8 cellular contexts compared by ENCODE assay signal in genomic region chr20:31573555-31574295, GRCh38. TPM values are rescaled to one million over a fixed set of nuclear protein-coding genes. Genes with fewer than 3 reads are reported as not detected.
DNase-seq lines count a peak whose midpoint lies in the region; ATAC-seq and TF ChIP-seq lines count a peak whose summit lies in the region.

No MANE protein-coding gene starts in this region.

- WGBS in esophagus squamous epithelium, 2 donors: 9 to 27% methylated on average over 19 of the region's 19 CpGs

- peak overlapping the region; percentile 86 to 96 (median 93) for H3K27ac ChIP-seq in esophagus squamous epithelium

- no peak for TF ChIP-seq POLR2A in esophagus squamous epithelium (IDR thresholded peaks at IDR 0.05)

- H3K4me3 ChIP-seq in esophagus squamous epithelium (peak overlapping the region; percentile 37 to 68 (median 60)), skeletal muscle cell (ENCODE audit: low read depth, low read length) (peak overlapping the region; percentile 56)

- peak; percentile 3 for ATAC-seq in HG03280 (IDR thresholded peaks at IDR 0.05; ENCODE audit: unreplicated experiment)

- no peaks in the 10 kb centered on the region for H3K9me3 ChIP-seq in esophagus squamous epithelium

- no peaks in the 10 kb centered on the region for H3K27me3 ChIP-seq in esophagus squamous epithelium

- DNase-seq in NCI-H1436 (lab: John Stamatoyannopoulos, UW) (peak; percentile 22), NCI-H1436 treated with DMSO at 0.1 percent for 48 hours (lab: John Stamatoyannopoulos, UW) (no peak), SHP77 (lab: John Stamatoyannopoulos, UW) (peak; percentile 58 to 65), esophagus squamous epithelium (lab: John Stamatoyannopoulos, UW) (no peak), skeletal muscle cell (ENCODE audit: low read depth) (no peak), SKM-1 treated with dmso at 0.1 percent for 144 hours (lab: John Stamatoyannopoulos, UW; ENCODE audit: unreplicated experiment) (no peak), NCI-H226 (no peak)

- peaks cover 22 to 52% (median 37%) of the 10 kb centered on the region in 3 donors for H3K4me1 ChIP-seq in esophagus squamous epithelium

- peaks cover 0 to 21% (median 8%) of the 10 kb centered on the region in 3 donors for H3K36me3 ChIP-seq in esophagus squamous epithelium

- no peak for TF ChIP-seq CTCF in esophagus squamous epithelium (IDR thresholded peaks at IDR 0.05)

- intact Hi-C loops in esophagus squamous epithelium (cut with DNase I): loop anchor here (5.0 kb wide), 1 partner anchor 34 kb away; the partner anchor contains the start of gene ID1

RNA-seq across cellular contexts. Expression of gene ID1, which starts 31.4 kb away (rescaled TPM):
- total RNA-seq in esophagus squamous epithelium: 100 to 1,000 TPM; 422 to 839 (median 555) TPM

RNA-seq across cellular contexts. Expression of gene HM13, which starts 59.5 kb away (rescaled TPM):
- total RNA-seq in esophagus squamous epithelium: 100 to 1,000 TPM in 2 of 4 donors, 10 to 100 TPM in 2; 76.3 to 162 (median 108) TPM

Comparison
In these comparisons a context has a peak if more than half of its experiments do, and no peak if none do; other contexts are left out.
1. DNase-seq: peak in NCI-H1436 (single experiment) and SHP77 (2 of 2); none in NCI-H1436 treated with DMSO at 0.1 percent for 48 hours (single experiment), esophagus squamous epithelium (single experiment), skeletal muscle cell (single experiment), SKM-1 treated with dmso at 0.1 percent for 144 hours (single experiment) and NCI-H226 (single experiment).